10 cellular contexts compared by ENCODE assay signal in genomic region chr13:33123066-33123940, GRCh38.
DNase-seq lines count a peak whose midpoint lies in the region; ATAC-seq, FAIRE-seq and TF ChIP-seq lines count a peak whose summit lies in the region.
"Had no signal": no experiment of that assay in that cellular context is flagged by ENCODE, and none has a peak within 500 bp of the region (broad histone marks: within the 10 kb centered on the region; RNA-seq: fewer than 3 reads in every experiment).

No MANE protein-coding gene starts in this region.

- H3K27me3 Mint-ChIP-seq in activated naive CD8-positive, alpha-beta T cell treated with anti-CD3 and anti-CD28 coated beads for 36 hours = peaks cover 5% of the 10 kb centered on the region
- H3K27me3 Mint-ChIP-seq in activated T-cell treated with anti-CD3 and anti-CD28 coated beads, Interleukin-2, amount 50 U/mL, for 24 hours = peaks cover 10% of the 10 kb centered on the region

- DNase-seq in OCI-M1 (lab: John Stamatoyannopoulos, UW) (peak; percentile 25), foreskin fibroblast (peak; percentile 48 to 62), sigmoid colon (peak; percentile 81), frontal cortex (ENCODE audit: low spot score in 2 of 2) (no peak)
- DNase-seq in activated naive CD8-positive, alpha-beta T cell treated with anti-CD3 and anti-CD28 coated beads for 36 hours = no peak
- DNase-seq in activated T-cell treated with anti-CD3 and anti-CD28 coated beads, Interleukin-2, amount 50 U/mL, for 24 hours = no peak
- DNase-seq: effector memory CD8-positive, alpha-beta T cell had no signal

- no peak for TF ChIP-seq POLR2A in sigmoid colon (IDR thresholded peaks at IDR 0.05)

- peak overlapping the region; percentile 82 to 87 (median 85) for H3K27ac ChIP-seq in sigmoid colon

- peaks cover 0 to 51% (median 9%) of the 10 kb centered on the region in 4 donors for H3K36me3 ChIP-seq in sigmoid colon

- no peak overlapping the region for H3K4me3 ChIP-seq in foreskin fibroblast (ENCODE audit: low read depth in 1 of 2, low read length in 2 of 2)
- no peak overlapping the region for H3K4me3 ChIP-seq in sigmoid colon
- H3K4me3 ChIP-seq: pancreas had no signal

- peaks cover 0 to 79% (median 68%) of the 10 kb centered on the region in 4 donors for H3K4me1 ChIP-seq in sigmoid colon

- no peaks in the 10 kb centered on the region for H3K9me3 ChIP-seq in sigmoid colon
- H3K9me3 ChIP-seq: pancreas had no signal

- no peak overlapping the region for H3K27ac Mint-ChIP-seq in activated naive CD8-positive, alpha-beta T cell treated with anti-CD3 and anti-CD28 coated beads for 36 hours
- H3K27ac Mint-ChIP-seq in activated T-cell treated with anti-CD3 and anti-CD28 coated beads, Interleukin-2, amount 50 U/mL, for 24 hours = no peak overlapping the region
- H3K27ac Mint-ChIP-seq: effector memory CD8-positive, alpha-beta T cell had no signal

- no peak for TF ChIP-seq EP300 in sigmoid colon (IDR thresholded peaks at IDR 0.05)

- intact Hi-C loops in sigmoid colon (cut with DNase I) = loop anchor here (10.0 kb wide), 2 partner anchors 161 to 539 kb away; partner anchors contain the start of genes PDS5B and STARD13

- FAIRE-seq in frontal cortex (lab: Jason Lieb, UNC) = no peak
- FAIRE-seq: pancreas had no signal

- H3K36me3 Mint-ChIP-seq in activated naive CD8-positive, alpha-beta T cell treated with anti-CD3 and anti-CD28 coated beads for 36 hours = no peaks in the 10 kb centered on the region
- H3K36me3 Mint-ChIP-seq in activated T-cell treated with anti-CD3 and anti-CD28 coated beads, Interleukin-2, amount 50 U/mL, for 24 hours (ENCODE audit: low read depth) = no peaks in the 10 kb centered on the region

- no peaks in the 10 kb centered on the region for H3K9me3 Mint-ChIP-seq in activated naive CD8-positive, alpha-beta T cell treated with anti-CD3 and anti-CD28 coated beads for 36 hours
- no peaks in the 10 kb centered on the region for H3K9me3 Mint-ChIP-seq in activated T-cell treated with anti-CD3 and anti-CD28 coated beads, Interleukin-2, amount 50 U/mL, for 24 hours
- H3K9me3 Mint-ChIP-seq: effector memory CD8-positive, alpha-beta T cell had no signal

- no peaks in the 10 kb centered on the region for H3K27me3 ChIP-seq in sigmoid colon
- H3K27me3 ChIP-seq: pancreas had no signal

- TF ChIP-seq CTCF in foreskin fibroblast (IDR thresholded peaks at IDR 0.05; ENCODE audit: low read depth, low read length) = no peak
- TF ChIP-seq CTCF in sigmoid colon (IDR thresholded peaks at IDR 0.05) = no peak

- 68 to 89% methylated on average over 9 of the region's 9 CpGs for WGBS in sigmoid colon, 2 donors

- peak; percentile 41 for ATAC-seq in GM18868 (IDR thresholded peaks at IDR 0.05; ENCODE audit: unreplicated experiment)
- ATAC-seq in GM19035 (IDR thresholded peaks at IDR 0.05; ENCODE audit: unreplicated experiment) = no peak
- ATAC-seq: effector memory CD8-positive, alpha-beta T cell had no signal

- H3K4me3 Mint-ChIP-seq in activated naive CD8-positive, alpha-beta T cell treated with anti-CD3 and anti-CD28 coated beads for 36 hours = no peak overlapping the region
- H3K4me3 Mint-ChIP-seq in activated T-cell treated with anti-CD3 and anti-CD28 coated beads, Interleukin-2, amount 50 U/mL, for 24 hours = no peak overlapping the region
- H3K4me3 Mint-ChIP-seq: effector memory CD8-positive, alpha-beta T cell had no signal

- H3K4me1 Mint-ChIP-seq in activated naive CD8-positive, alpha-beta T cell treated with anti-CD3 and anti-CD28 coated beads for 36 hours = no peaks in the 10 kb centered on the region
- H3K4me1 Mint-ChIP-seq in activated T-cell treated with anti-CD3 and anti-CD28 coated beads, Interleukin-2, amount 50 U/mL, for 24 hours (ENCODE audit: low read depth) = no peaks in the 10 kb centered on the region

Comparison
In these comparisons a context has a peak if more than half of its experiments do, and no peak if none do; other contexts are left out.
1. DNase-seq: peak in OCI-M1 (single experiment), foreskin fibroblast (2 of 2) and sigmoid colon (single experiment); none in activated naive CD8-positive, alpha-beta T cell treated with anti-CD3 and anti-CD28 coated beads for 36 hours (single experiment), activated T-cell treated with anti-CD3 and anti-CD28 coated beads, Interleukin-2, amount 50 U/mL, for 24 hours (single experiment) and frontal cortex (0 of 2).